9 cellular contexts compared by ENCODE assay signal in genomic region chr5:102152906-102153787, GRCh38.
DNase-seq lines count a peak whose midpoint lies in the region; ATAC-seq, FAIRE-seq and TF ChIP-seq lines count a peak whose summit lies in the region.
"Had no signal": no experiment of that assay in that cellular context is flagged by ENCODE, and none has a peak within 500 bp of the region (broad histone marks: within the 10 kb centered on the region; RNA-seq: fewer than 3 reads in every experiment).

No MANE protein-coding gene starts in this region.

- H3K18ac ChIP-seq in H1 (ENCODE audit: extremely low read depth, low read length) = no peak overlapping the region

- H4K8ac ChIP-seq in H1 (ENCODE audit: extremely low read depth, insufficient read depth, low read length) = no peak overlapping the region

- peaks cover 0 to 3% (median 0%) of the 10 kb centered on the region in 4 experiments; a peak in 1 of 7 replicates for H3K4me1 ChIP-seq in H1 (replicated peaks in 1 of 4; ENCODE audit: control insufficient read depth in 3 of 4, insufficient read depth in 4 of 4, low read length in 3 of 4)
- H3K4me1 ChIP-seq: parathyroid adenoma had no signal

- no peaks in the 10 kb centered on the region for H3K79me2 ChIP-seq in H1 (ENCODE audit: control insufficient read depth in 1 of 2, insufficient read depth in 2 of 2, low read length in 2 of 2)
- H3K79me2 ChIP-seq: parathyroid adenoma had no signal

- intact Hi-C loops in lower leg skin (cut with DNase I; ENCODE audit: low total_unique reads) = no loop called here

- H3K79me1 ChIP-seq in H1 (ENCODE audit: low read depth, low read length) = no peaks in the 10 kb centered on the region

- no peak overlapping the region for H2BK12ac ChIP-seq in H1 (ENCODE audit: low read depth, low read length)

- 60% methylated on average over 5 of the region's 5 CpGs; no CpG with 5 or more reads in 1 of the 2 experiments for WGBS in H1 (ENCODE audit: extremely low coverage in 1 of 2, insufficient coverage in 1 of 2, insufficient read length in 1 of 2, insufficient replicate concordance in 2 of 2, low coverage in 1 of 2, low lambda C conversion rate in 2 of 2, missing lambda C conversion rate in 1 of 2), 2 experiments
- 37 to 48% methylated on average over 5 of the region's 5 CpGs for WGBS in lower leg skin, 2 donors

- no peak overlapping the region for H3K4me2 ChIP-seq in H1 (ENCODE audit: insufficient read depth in 1 of 2, low read depth in 2 of 2, low read length in 2 of 2)

- H3K4me3 ChIP-seq in H1 (ENCODE audit: extremely low read depth in 1 of 4, insufficient read depth in 2 of 4, low read depth in 3 of 4, low read length in 4 of 4) (no peak overlapping the region), lower leg skin (ENCODE audit: low read depth, poor library complexity, severe bottlenecking) (no peak overlapping the region)

- no peaks in the 10 kb centered on the region for H3K36me3 ChIP-seq in H1 (ENCODE audit: control insufficient read depth in 2 of 4, insufficient read depth in 4 of 4, low read length in 3 of 4)

- H3K23ac ChIP-seq in H1 (ENCODE audit: insufficient read length) = no peak overlapping the region

- H3K9ac ChIP-seq in H1 (replicated peaks in 1 of 4; ENCODE audit: extremely low read depth in 1 of 4, low read depth in 3 of 4, low read length in 3 of 4) = no peak overlapping the region
- H3K9ac ChIP-seq: parathyroid adenoma had no signal

- CTCF ChIA-PET in H1 (lab: Charles Lee; ENCODE audit: partially characterized antibody) = interaction anchor here (0.6 to 5.2 kb wide), 14 partner anchors 9 to 423 kb away, joined by 3 to 38 read pairs (median 3); no protein-coding TSS in a partner anchor

- H2AK5ac ChIP-seq in H1 (ENCODE audit: low read depth, low read length) = no peak overlapping the region; the same call in 1 of the 2 replicates

- no peak overlapping the region for H4K5ac ChIP-seq in H1 (ENCODE audit: insufficient read length, low read depth, low read length)

- peak; percentile 18 to 48 (median 47) for TF ChIP-seq CTCF in H1 (IDR thresholded peaks at IDR 0.05; ENCODE audit: control extremely low read depth in 1 of 3, insufficient read depth in 1 of 3, low read depth in 1 of 3, low read length in 3 of 3)
- no peak for TF ChIP-seq CTCF in lower leg skin (IDR thresholded peaks at IDR 0.05)

- POLR2A ChIA-PET in H1 (lab: Charles Lee; ENCODE audit: partially characterized antibody) = no interaction called here

- no peak overlapping the region for H3K27ac ChIP-seq in H1 (ENCODE audit: low read depth, low read length)
- H3K27ac ChIP-seq: parathyroid adenoma had no signal

- TF ChIP-seq RAD21 in H1 (IDR thresholded peaks at IDR 0.05 in 1 of 2, conservative IDR thresholded peaks at IDR 0.05 in 1 of 2; ENCODE audit: low read depth in 2 of 2, low read length in 2 of 2) = peak; percentile 73 to 75

- H3K9me3 ChIP-seq in H1 (ENCODE audit: insufficient read depth in 2 of 2, low read depth in 1 of 2, low read length in 1 of 2) = no peaks in the 10 kb centered on the region; a peak in 1 of 4 replicates

- peak; percentile 52 for DNase-seq in ELR (ENCODE audit: low read depth)
- peak; percentile 41 for DNase-seq in NOMO-1 treated with DMSO at 0.1 percent for 48 hours (lab: John Stamatoyannopoulos, UW; ENCODE audit: unreplicated experiment)
- no peak for DNase-seq in H1 (ENCODE audit: low read depth in 1 of 2, low spot score in 2 of 2)
- DNase-seq in pons (ENCODE audit: low spot score) = peak; percentile 64
- no peak for DNase-seq in lower leg skin (ENCODE audit: low spot score in 2 of 2)

- no peak overlapping the region for H2BK15ac ChIP-seq in H1 (ENCODE audit: low read length)

- H3K23me2 ChIP-seq in H1 (ENCODE audit: low read depth, low read length) = no peaks in the 10 kb centered on the region

- TF ChIP-seq POLR2A in H1 (IDR thresholded peaks at IDR 0.05; ENCODE audit: control extremely low read depth in 1 of 2, low read depth in 2 of 2, low read length in 2 of 2) (no peak), lower leg skin (IDR thresholded peaks at IDR 0.05) (no peak)

- no peaks in the 10 kb centered on the region for H3K27me3 ChIP-seq in H1 (replicated peaks in 1 of 4; ENCODE audit: control insufficient read depth in 3 of 4, extremely low read depth in 1 of 4, insufficient read depth in 3 of 4, low read length in 3 of 4)

- H2BK20ac ChIP-seq in H1 (ENCODE audit: low read length) = no peak overlapping the region

- H3K4ac ChIP-seq in H1 (replicated peaks; ENCODE audit: insufficient read length, low read depth, low read length) = no peak overlapping the region

- peak; percentile 72 for FAIRE-seq in H1 (lab: Jason Lieb, UNC)

- no peak overlapping the region for H2BK5ac ChIP-seq in H1 (ENCODE audit: low read depth, low read length)

- H4K91ac ChIP-seq in H1 (replicated peaks; ENCODE audit: insufficient read length, low read length) = no peak overlapping the region

- H4K20me1 ChIP-seq in H1 (replicated peaks in 1 of 2; ENCODE audit: control insufficient read depth in 1 of 2, insufficient read depth in 2 of 2, low read length in 2 of 2) = no peaks in the 10 kb centered on the region

- H3K14ac ChIP-seq in H1 (ENCODE audit: insufficient read length) = no peak overlapping the region

- H2BK120ac ChIP-seq in H1 (replicated peaks; ENCODE audit: low read depth, low read length) = no peak overlapping the region

- TF ChIP-seq EP300 in H1 (IDR thresholded peaks at IDR 0.05; ENCODE audit: borderline replicate concordance in 1 of 2, low read depth in 2 of 2, low read length in 2 of 2) = no peak

- peak overlapping the region; percentile 0; the same call in 1 of the 2 replicates for H2AFZ ChIP-seq in H1 (ENCODE audit: low read length)
- H2AFZ ChIP-seq: parathyroid adenoma had no signal

- H3K56ac ChIP-seq in H1 (replicated peaks; ENCODE audit: insufficient read length, low read depth, low read length) = no peak overlapping the region

- ATAC-seq in GM19438 (IDR thresholded peaks at IDR 0.05; ENCODE audit: low read depth, unreplicated experiment) (peak; percentile 56), HG03354 (IDR thresholded peaks at IDR 0.05; ENCODE audit: poor library complexity, severe bottlenecking, unreplicated experiment) (peak; percentile 83), HG03095 (IDR thresholded peaks at IDR 0.05; ENCODE audit: unreplicated experiment) (no peak)

TF ChIP-seq in H1, 55 proteins besides CTCF, POLR2A, EP300 and RAD21:
- TF ChIP-seq POU5F1 (IDR thresholded peaks at IDR 0.05; ENCODE audit: low read depth, low read length) (no peak), SUZ12 (IDR thresholded peaks at IDR 0.05; ENCODE audit: low read length) (no peak), USF2 (IDR thresholded peaks at IDR 0.05; ENCODE audit: low read length) (no peak)

Comparison
In these comparisons a context has a peak if more than half of its experiments do, and no peak if none do; other contexts are left out.
1. DNase-seq: peak in ELR (single experiment), NOMO-1 treated with DMSO at 0.1 percent for 48 hours (single experiment) and pons (single experiment); none in H1 (0 of 2) and lower leg skin (0 of 2).
2. CTCF ChIP-seq: peak in H1 (3 of 3); none in lower leg skin (0 of 3).